In the genomic region with DNA sequence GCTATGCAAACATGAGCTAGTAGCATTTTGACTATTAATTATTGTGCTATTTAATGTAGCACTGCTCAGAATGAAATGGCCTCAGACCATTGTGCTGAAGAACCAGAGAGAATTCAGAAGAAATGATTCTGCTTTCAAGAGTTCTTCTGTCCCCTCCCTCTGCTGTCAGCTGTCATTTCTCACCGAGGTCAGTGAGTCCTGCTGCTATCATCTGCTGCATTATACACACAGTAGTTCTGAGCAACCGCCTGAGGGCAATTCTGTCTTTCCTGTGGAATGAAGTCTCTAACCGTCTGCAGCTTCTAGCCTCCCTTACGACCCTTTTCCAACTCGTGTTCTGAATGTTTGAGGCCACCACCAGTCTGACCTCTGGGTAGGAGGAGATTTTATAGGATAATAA, we compare ENCODE assay signal across 16 cellular contexts.
DNase-seq lines count a peak whose midpoint lies in the region; ATAC-seq and TF ChIP-seq lines count a peak whose summit lies in the region.
"Had no signal": no experiment of that assay in that cellular context is flagged by ENCODE, and none has a peak within 500 bp of the region (broad histone marks: within the 10 kb centered on the region; RNA-seq: fewer than 3 reads in every experiment).

No MANE protein-coding gene starts in this region.

- no peaks in the 10 kb centered on the region for H3K4me1 ChIP-seq in Loucy (ENCODE audit: insufficient read depth, low read length, poor library complexity, severe bottlenecking)

- ATAC-seq in effector memory CD8-positive, alpha-beta T cell (replicated peaks): no peak

- peak overlapping the region; percentile 29 for H3K4me2 ChIP-seq in Loucy (ENCODE audit: low read depth, low read length, poor library complexity, severe bottlenecking)
- H3K4me2 ChIP-seq: PC-9 had no signal

- no peak overlapping the region for H3K9ac ChIP-seq in Loucy (ENCODE audit: low read depth, low read length, poor library complexity, severe bottlenecking)
- H3K9ac ChIP-seq in SK-N-MC (ENCODE audit: insufficient read length): no peak overlapping the region

- H3K4me3 Mint-ChIP-seq in effector memory CD8-positive, alpha-beta T cell: no peak overlapping the region
- H3K4me3 Mint-ChIP-seq: HFFc6 had no signal

- H3K27me3 Mint-ChIP-seq in effector memory CD8-positive, alpha-beta T cell: peaks cover 9 to 16% of the 10 kb centered on the region in 2 donors

- no peaks in the 10 kb centered on the region for H3K36me3 Mint-ChIP-seq in effector memory CD8-positive, alpha-beta T cell (ENCODE audit: insufficient read depth)

- no peaks in the 10 kb centered on the region for H3K27me3 ChIP-seq in Loucy (ENCODE audit: insufficient read depth, low read length, poor library complexity, severe bottlenecking)

- no peak overlapping the region for H2AFZ ChIP-seq in Loucy (ENCODE audit: low read length)
- H2AFZ ChIP-seq: PC-9 had no signal

- H3K36me3 ChIP-seq in Loucy (ENCODE audit: insufficient read depth, low read length) (no peaks in the 10 kb centered on the region), SK-N-MC (ENCODE audit: insufficient read depth, low read length) (no peaks in the 10 kb centered on the region)

- peak; percentile 3 for DNase-seq in Daoy (ENCODE audit: low read depth)
- peak; percentile 34 for DNase-seq in SK-N-MC (ENCODE audit: low read depth, low spot score)
- peak; percentile 91 for DNase-seq in islet precursor cell
- no peak for DNase-seq in activated CD4-positive, alpha-beta T cell treated with anti-CD3 and anti-CD28 coated beads for 4 hours
- no peak for DNase-seq in OCI-M2 (lab: John Stamatoyannopoulos, UW; ENCODE audit: unreplicated experiment)
- no peak for DNase-seq in effector memory CD8-positive, alpha-beta T cell
- DNase-seq: C1 segment of cervical spinal cord; GF-D8; HFFc6; NCI-H1092; NCI-H2081; NK-92 treated with Interleukin-12 subunit alpha and Interleukin-12 subunit beta, amount 100 ng/mL, for 24 hours; PC-9; T-helper 2 cell had no signal

- H4K20me1 ChIP-seq in Loucy (ENCODE audit: insufficient read depth, low read length, poor library complexity, severe bottlenecking): no peaks in the 10 kb centered on the region

- H3K27ac ChIP-seq in SK-N-MC: 0 out of 2 replicates have a peak overlapping the region, but pooled peaks have one; percentile 32
- H3K27ac ChIP-seq: HL-60, PC-9 had no signal

- no peaks in the 10 kb centered on the region for H3K9me2 ChIP-seq in Loucy (replicated peaks; ENCODE audit: low read depth, low read length)

- no peak for TF ChIP-seq CTCF in Loucy (conservative IDR thresholded peaks at IDR 0.05; ENCODE audit: low read length)

- peaks cover 0 to 1% of the 10 kb centered on the region in 2 donors for H3K9me3 Mint-ChIP-seq in effector memory CD8-positive, alpha-beta T cell

- H3K4me1 Mint-ChIP-seq in effector memory CD8-positive, alpha-beta T cell (ENCODE audit: low read depth in 2 of 2): no peaks in the 10 kb centered on the region

- H3K9me3 ChIP-seq in Loucy (ENCODE audit: insufficient read depth, low read depth, low read length) (no peaks in the 10 kb centered on the region), SK-N-MC (ENCODE audit: low read depth, low read length) (no peaks in the 10 kb centered on the region)

- no peaks in the 10 kb centered on the region for H3K79me2 ChIP-seq in Loucy (ENCODE audit: insufficient read depth, low read length)

- no peak overlapping the region for H3K4me3 ChIP-seq in Loucy (ENCODE audit: low read length, poor library complexity, severe bottlenecking)
- H3K4me3 ChIP-seq in SK-N-MC: 0 out of 2 replicates have a peak overlapping the region, but pooled peaks have one; percentile 7
- H3K4me3 ChIP-seq: PC-9 had no signal

- H3K27ac Mint-ChIP-seq in effector memory CD8-positive, alpha-beta T cell: no peak overlapping the region
- H3K27ac Mint-ChIP-seq: HFFc6 had no signal

- no peaks in the 10 kb centered on the region for H3F3A ChIP-seq in Loucy (ENCODE audit: low read depth)

Comparison
In these comparisons a context has a peak if more than half of its experiments do, and no peak if none do; other contexts are left out.
1. DNase-seq: peak in Daoy (single experiment), SK-N-MC (single experiment) and islet precursor cell (single experiment); none in activated CD4-positive, alpha-beta T cell treated with anti-CD3 and anti-CD28 coated beads for 4 hours (0 of 2), OCI-M2 (single experiment) and effector memory CD8-positive, alpha-beta T cell (0 of 3).